ENCODE assay signal across 17 cellular contexts in genomic region chrX:53718073-53718472, GRCh38. TPM values are rescaled to one million over a fixed set of nuclear protein-coding genes. Genes with fewer than 3 reads are reported as not detected.
DNase-seq lines count a peak whose midpoint lies in the region; ATAC-seq, FAIRE-seq and TF ChIP-seq lines count a peak whose summit lies in the region.
"Had no signal": no experiment of that assay in that cellular context is flagged by ENCODE, and none has a peak within 500 bp of the region (broad histone marks: within the 10 kb centered on the region; RNA-seq: fewer than 3 reads in every experiment).

No MANE protein-coding gene starts in this region.

- H3K4me3 ChIP-seq in keratinocyte (ENCODE audit: control insufficient read depth in 2 of 3, extremely low read depth in 1 of 3, insufficient read depth in 2 of 3, low read depth in 1 of 3, low read length in 3 of 3): no peak overlapping the region
- H3K4me3 ChIP-seq: GM23248, stomach had no signal

- H3K36me3 ChIP-seq in keratinocyte (ENCODE audit: control insufficient read depth in 2 of 2, extremely low read depth in 1 of 2, insufficient read depth in 2 of 2, low read length in 2 of 2): no peaks in the 10 kb centered on the region
- H3K36me3 ChIP-seq: stomach had no signal

- no peak for TF ChIP-seq CTCF in keratinocyte (optimal IDR thresholded peaks at IDR 0.05 in 1 of 3, IDR thresholded peaks at IDR 0.05 in 1 of 3, conservative IDR thresholded peaks at IDR 0.05 in 1 of 3; ENCODE audit: extremely low read depth in 1 of 3, insufficient read depth in 2 of 3, low read length in 3 of 3)

- no peak overlapping the region for H3K27ac ChIP-seq in keratinocyte (ENCODE audit: control insufficient read depth, insufficient read depth, low read length)
- H3K27ac ChIP-seq: GM23248, stomach had no signal

- no peak overlapping the region for H2AFZ ChIP-seq in keratinocyte (ENCODE audit: control insufficient read depth, low read length)
- H2AFZ ChIP-seq: GM23248 had no signal

- no peaks in the 10 kb centered on the region for H3K9me3 ChIP-seq in keratinocyte (ENCODE audit: control insufficient read depth, low read depth, low read length)
- H3K9me3 ChIP-seq: stomach had no signal

- no peaks in the 10 kb centered on the region for H3K9me1 ChIP-seq in keratinocyte (ENCODE audit: control insufficient read depth, extremely low read depth, insufficient read depth, low read length)

- CTCF ChIA-PET in activated CD8-positive, alpha-beta memory T cell treated with anti-CD3 and anti-CD28 coated beads, Interleukin-2, amount 10 ng/mL, durations not matched to agents 7 days and 5 days (lab: Charles Lee): no interaction called here
- CTCF ChIA-PET in activated CD4-positive, alpha-beta memory T cell treated with anti-CD3 and anti-CD28 coated beads, Interleukin-2, amount 10 ng/mL, durations not matched to agents 7 days and 5 days (lab: Charles Lee): interaction anchor here (1.3 kb wide), 1 partner anchor 34 kb away, joined by 4 read pairs; no protein-coding TSS in a partner anchor

- peak overlapping the region; percentile 89 for H3K27ac Mint-ChIP-seq in activated CD8-positive, alpha-beta memory T cell treated with anti-CD3 and anti-CD28 coated beads, Interleukin-2, amount 10 ng/mL, durations not matched to agents 7 days and 5 days
- H3K27ac Mint-ChIP-seq in activated CD4-positive, alpha-beta memory T cell treated with anti-CD3 and anti-CD28 coated beads, Interleukin-2, amount 10 ng/mL, durations not matched to agents 7 days and 5 days: peak overlapping the region; percentile 82

- no peak overlapping the region for H3K4me2 ChIP-seq in keratinocyte (ENCODE audit: control insufficient read depth, extremely low read depth, insufficient read depth, low read depth, low read length)

- H4K20me1 ChIP-seq in keratinocyte (ENCODE audit: control insufficient read depth, extremely low read depth, insufficient read depth, low read length): no peaks in the 10 kb centered on the region

- no peaks in the 10 kb centered on the region for H3K9me3 Mint-ChIP-seq in activated CD8-positive, alpha-beta memory T cell treated with anti-CD3 and anti-CD28 coated beads, Interleukin-2, amount 10 ng/mL, durations not matched to agents 7 days and 5 days (ENCODE audit: low read depth)
- H3K9me3 Mint-ChIP-seq in activated CD4-positive, alpha-beta memory T cell treated with anti-CD3 and anti-CD28 coated beads, Interleukin-2, amount 10 ng/mL, durations not matched to agents 7 days and 5 days: no peaks in the 10 kb centered on the region

- H3K36me3 Mint-ChIP-seq in activated CD8-positive, alpha-beta memory T cell treated with anti-CD3 and anti-CD28 coated beads, Interleukin-2, amount 10 ng/mL, durations not matched to agents 7 days and 5 days: peaks cover 7% of the 10 kb centered on the region
- peaks cover 7% of the 10 kb centered on the region for H3K36me3 Mint-ChIP-seq in activated CD4-positive, alpha-beta memory T cell treated with anti-CD3 and anti-CD28 coated beads, Interleukin-2, amount 10 ng/mL, durations not matched to agents 7 days and 5 days (ENCODE audit: low read depth)

- FAIRE-seq in GM19239 (lab: Jason Lieb, UNC): peak; percentile 96
- peak; percentile 9 for FAIRE-seq in keratinocyte (lab: Jason Lieb, UNC)
- FAIRE-seq: small intestine had no signal

- in situ Hi-C loops in ACHN (cut with HindIII; ENCODE audit: low pct_ligation_motif_present, low pct_unique_long_range_greater_than_20kb, low sequenced_read_pairs): no loop called here

- no peaks in the 10 kb centered on the region for H3K27me3 ChIP-seq in keratinocyte (ENCODE audit: control insufficient read depth, extremely low read depth, insufficient read depth, low read length)
- H3K27me3 ChIP-seq: stomach had no signal

- no peaks in the 10 kb centered on the region for H3K79me2 ChIP-seq in keratinocyte (ENCODE audit: control insufficient read depth, insufficient read depth, low read length)

- no peak for ATAC-seq in activated CD8-positive, alpha-beta memory T cell treated with anti-CD3 and anti-CD28 coated beads, Interleukin-2, amount 10 ng/mL, durations not matched to agents 7 days and 5 days
- ATAC-seq in GM19328 (IDR thresholded peaks at IDR 0.05; ENCODE audit: unreplicated experiment): no peak
- ATAC-seq: left ventricle myocardium superior had no signal

- dilution Hi-C loops in keratinocyte (cut with MboI; ENCODE audit: extremely low pct_ligation_motif_present, low sequenced_read_pairs): no loop called here

- H3K4me1 Mint-ChIP-seq in activated CD8-positive, alpha-beta memory T cell treated with anti-CD3 and anti-CD28 coated beads, Interleukin-2, amount 10 ng/mL, durations not matched to agents 7 days and 5 days: peaks cover 50% of the 10 kb centered on the region
- peaks cover 57% of the 10 kb centered on the region for H3K4me1 Mint-ChIP-seq in activated CD4-positive, alpha-beta memory T cell treated with anti-CD3 and anti-CD28 coated beads, Interleukin-2, amount 10 ng/mL, durations not matched to agents 7 days and 5 days

- POLR2A ChIA-PET in activated CD4-positive, alpha-beta memory T cell treated with anti-CD3 and anti-CD28 coated beads, Interleukin-2, amount 10 ng/mL, durations not matched to agents 7 days and 5 days (lab: Charles Lee): interaction anchor here (0.5 to 8.9 kb wide), 4 partner anchors 11 to 640 kb away, joined by 3 to 398 read pairs (median 42); partner anchors contain the start of gene HUWE1

- no peak for DNase-seq in activated CD8-positive, alpha-beta memory T cell treated with anti-CD3 and anti-CD28 coated beads, Interleukin-2, amount 10 ng/mL, durations not matched to agents 7 days and 5 days
- DNase-seq in activated CD8-positive, alpha-beta memory T cell treated with anti-CD3 and anti-CD28 coated beads for 24 hours: no peak
- DNase-seq in GM19239 (ENCODE audit: insufficient read length, low spot score) (no peak), keratinocyte (ENCODE audit: low read depth, low spot score) (no peak), SKM-1 (lab: John Stamatoyannopoulos, UW; ENCODE audit: unreplicated experiment) (no peak), ACHN (no peak)
- DNase-seq in activated CD4-positive, alpha-beta memory T cell treated with anti-CD3 and anti-CD28 coated beads, Interleukin-2, amount 10 ng/mL, durations not matched to agents 7 days and 5 days: no peak
- DNase-seq: activated CD4-positive, alpha-beta T cell treated with anti-CD3 and anti-CD28 coated beads, Interleukin-2, amount 50 U/mL, for 48 hours; GM23248; left ventricle myocardium superior; NCI-H146; NCI-H2227 treated with DMSO at 0.1 percent for 48 hours; posterior cingulate gyrus; SHP77; small intestine; stomach had no signal

- H3K9ac ChIP-seq in keratinocyte (ENCODE audit: control insufficient read depth, extremely low read depth, insufficient read depth, low read length): no peak overlapping the region
- H3K9ac ChIP-seq: GM23248 had no signal

- no peaks in the 10 kb centered on the region for H3K27me3 Mint-ChIP-seq in activated CD8-positive, alpha-beta memory T cell treated with anti-CD3 and anti-CD28 coated beads, Interleukin-2, amount 10 ng/mL, durations not matched to agents 7 days and 5 days
- no peaks in the 10 kb centered on the region for H3K27me3 Mint-ChIP-seq in activated CD4-positive, alpha-beta memory T cell treated with anti-CD3 and anti-CD28 coated beads, Interleukin-2, amount 10 ng/mL, durations not matched to agents 7 days and 5 days

- H3K4me1 ChIP-seq in keratinocyte (ENCODE audit: control insufficient read depth, extremely low read depth, insufficient read depth, low read length): peaks cover 31% of the 10 kb centered on the region
- H3K4me1 ChIP-seq: stomach had no signal

- no peak overlapping the region for H3K4me3 Mint-ChIP-seq in activated CD8-positive, alpha-beta memory T cell treated with anti-CD3 and anti-CD28 coated beads, Interleukin-2, amount 10 ng/mL, durations not matched to agents 7 days and 5 days
- H3K4me3 Mint-ChIP-seq in activated CD4-positive, alpha-beta memory T cell treated with anti-CD3 and anti-CD28 coated beads, Interleukin-2, amount 10 ng/mL, durations not matched to agents 7 days and 5 days: no peak overlapping the region

RNA-seq across cellular contexts. Expression of gene HUWE1, which starts 31.6 kb away (rescaled TPM):
- 100 to 1,000 TPM; 300 to 342 TPM for total RNA-seq in activated CD8-positive, alpha-beta memory T cell treated with anti-CD3 and anti-CD28 coated beads, Interleukin-2, amount 10 ng/mL, durations not matched to agents 7 days and 5 days
- total RNA-seq in activated CD4-positive, alpha-beta memory T cell treated with anti-CD3 and anti-CD28 coated beads, Interleukin-2, amount 10 ng/mL, durations not matched to agents 7 days and 5 days: 100 to 1,000 TPM; 213 to 237 TPM
- 53.6 to 66.5 TPM (median 55.7 TPM) in 3 replicates for polyA plus RNA-seq in keratinocyte
- polyA plus RNA-seq in keratinocyte (2011; ENCODE audit: low read depth): 59.4 TPM
- 34.0 and 54.8 TPM in 2 replicates for polyA plus RNA-seq in keratinocyte (2011; cell fraction: cytosol; rRNA removed)
- 266 and 282 TPM in 2 replicates for polyA plus RNA-seq in keratinocyte (2011; cell fraction: nucleus; rRNA removed)
- 67.6 and 78.3 TPM in 2 replicates for polyA plus RNA-seq in keratinocyte (2012; ENCODE audit: low replicate concordance)
- polyA minus RNA-seq in keratinocyte: 223 to 344 TPM (median 328 TPM) in 3 replicates
- 106 TPM for polyA minus RNA-seq in keratinocyte (2011; cell fraction: cytosol; rRNA and poly(A)+ RNA removed)
- 327 and 509 TPM in 2 replicates for polyA minus RNA-seq in keratinocyte (2011; cell fraction: nucleus; rRNA and poly(A)+ RNA removed)
